Comparison of ENCODE assay signal across 1 cellular context in the genomic region with DNA sequence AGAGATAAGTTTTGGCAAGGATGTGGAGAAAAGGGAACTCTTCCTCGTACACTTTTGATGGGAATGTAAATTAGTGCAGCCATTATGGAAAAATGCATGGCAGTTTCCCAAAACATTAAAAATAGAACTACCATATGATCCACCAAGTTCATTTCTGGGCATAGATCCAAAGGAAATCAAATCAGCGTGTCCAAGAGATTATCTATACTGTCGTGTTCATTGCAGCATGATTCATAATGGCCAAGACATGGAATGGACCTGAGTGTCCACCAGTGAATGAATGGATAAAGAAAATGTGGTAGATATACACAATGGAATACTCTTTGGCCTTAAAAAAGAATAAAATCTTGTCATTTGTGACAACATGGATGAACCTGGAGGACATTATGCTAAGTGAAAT.
TF ChIP-seq lines count a peak whose summit lies in the region.

No MANE protein-coding gene starts in this region.

TF ChIP-seq in SK-N-SH, 30 proteins besides CTCF, POLR2A, EP300 and RAD21 (continued from another document):
- TF ChIP-seq, protein P1, sequence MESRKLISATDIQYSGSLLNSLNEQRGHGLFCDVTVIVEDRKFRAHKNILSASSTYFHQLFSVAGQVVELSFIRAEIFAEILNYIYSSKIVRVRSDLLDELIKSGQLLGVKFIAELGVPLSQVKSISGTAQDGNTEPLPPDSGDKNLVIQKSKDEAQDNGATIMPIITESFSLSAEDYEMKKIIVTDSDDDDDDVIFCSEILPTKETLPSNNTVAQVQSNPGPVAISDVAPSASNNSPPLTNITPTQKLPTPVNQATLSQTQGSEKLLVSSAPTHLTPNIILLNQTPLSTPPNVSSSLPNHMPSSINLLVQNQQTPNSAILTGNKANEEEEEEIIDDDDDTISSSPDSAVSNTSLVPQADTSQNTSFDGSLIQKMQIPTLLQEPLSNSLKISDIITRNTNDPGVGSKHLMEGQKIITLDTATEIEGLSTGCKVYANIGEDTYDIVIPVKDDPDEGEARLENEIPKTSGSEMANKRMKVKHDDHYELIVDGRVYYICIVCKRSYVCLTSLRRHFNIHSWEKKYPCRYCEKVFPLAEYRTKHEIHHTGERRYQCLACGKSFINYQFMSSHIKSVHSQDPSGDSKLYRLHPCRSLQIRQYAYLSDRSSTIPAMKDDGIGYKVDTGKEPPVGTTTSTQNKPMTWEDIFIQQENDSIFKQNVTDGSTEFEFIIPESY (IDR thresholded peaks at IDR 0.05; ENCODE audit: borderline replicate concordance, low read depth): peak; percentile 53; the same call in 1 of the 2 replicates
- TF ChIP-seq, protein P2, sequence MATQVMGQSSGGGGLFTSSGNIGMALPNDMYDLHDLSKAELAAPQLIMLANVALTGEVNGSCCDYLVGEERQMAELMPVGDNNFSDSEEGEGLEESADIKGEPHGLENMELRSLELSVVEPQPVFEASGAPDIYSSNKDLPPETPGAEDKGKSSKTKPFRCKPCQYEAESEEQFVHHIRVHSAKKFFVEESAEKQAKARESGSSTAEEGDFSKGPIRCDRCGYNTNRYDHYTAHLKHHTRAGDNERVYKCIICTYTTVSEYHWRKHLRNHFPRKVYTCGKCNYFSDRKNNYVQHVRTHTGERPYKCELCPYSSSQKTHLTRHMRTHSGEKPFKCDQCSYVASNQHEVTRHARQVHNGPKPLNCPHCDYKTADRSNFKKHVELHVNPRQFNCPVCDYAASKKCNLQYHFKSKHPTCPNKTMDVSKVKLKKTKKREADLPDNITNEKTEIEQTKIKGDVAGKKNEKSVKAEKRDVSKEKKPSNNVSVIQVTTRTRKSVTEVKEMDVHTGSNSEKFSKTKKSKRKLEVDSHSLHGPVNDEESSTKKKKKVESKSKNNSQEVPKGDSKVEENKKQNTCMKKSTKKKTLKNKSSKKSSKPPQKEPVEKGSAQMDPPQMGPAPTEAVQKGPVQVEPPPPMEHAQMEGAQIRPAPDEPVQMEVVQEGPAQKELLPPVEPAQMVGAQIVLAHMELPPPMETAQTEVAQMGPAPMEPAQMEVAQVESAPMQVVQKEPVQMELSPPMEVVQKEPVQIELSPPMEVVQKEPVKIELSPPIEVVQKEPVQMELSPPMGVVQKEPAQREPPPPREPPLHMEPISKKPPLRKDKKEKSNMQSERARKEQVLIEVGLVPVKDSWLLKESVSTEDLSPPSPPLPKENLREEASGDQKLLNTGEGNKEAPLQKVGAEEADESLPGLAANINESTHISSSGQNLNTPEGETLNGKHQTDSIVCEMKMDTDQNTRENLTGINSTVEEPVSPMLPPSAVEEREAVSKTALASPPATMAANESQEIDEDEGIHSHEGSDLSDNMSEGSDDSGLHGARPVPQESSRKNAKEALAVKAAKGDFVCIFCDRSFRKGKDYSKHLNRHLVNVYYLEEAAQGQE (IDR thresholded peaks at IDR 0.05; ENCODE audit: low read depth, low read length): no peak
- TF ChIP-seq ELF1 (IDR thresholded peaks at IDR 0.05): 0 out of 2 replicates have a peak, but pooled peaks have one; percentile 13
- TF ChIP-seq, protein P3, sequence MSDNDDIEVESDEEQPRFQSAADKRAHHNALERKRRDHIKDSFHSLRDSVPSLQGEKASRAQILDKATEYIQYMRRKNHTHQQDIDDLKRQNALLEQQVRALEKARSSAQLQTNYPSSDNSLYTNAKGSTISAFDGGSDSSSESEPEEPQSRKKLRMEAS (IDR thresholded peaks at IDR 0.05; ENCODE audit: low read depth): peak; percentile 62; the same call in 1 of the 2 replicates
TF ChIP-seq in SK-N-SH: peak in this region for 15.
